7 cellular contexts compared by ENCODE assay signal in the genomic region with DNA sequence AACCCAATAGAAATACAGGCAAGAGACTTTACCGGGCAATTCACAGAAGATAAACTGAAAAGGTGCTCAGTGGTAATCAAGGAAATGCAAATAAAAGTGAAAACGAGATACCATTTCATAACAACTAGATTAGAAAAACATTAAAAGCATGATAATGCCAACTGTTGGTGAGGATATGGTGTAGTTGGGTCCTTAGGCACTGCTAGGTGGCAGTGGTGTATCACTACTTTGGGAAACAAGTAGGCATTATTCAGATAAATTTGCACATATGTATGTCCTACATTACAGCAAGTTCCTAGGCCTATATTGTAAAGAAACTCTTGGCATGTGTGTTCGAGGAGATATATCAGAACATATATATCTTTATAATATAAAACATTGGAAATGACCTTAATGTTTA. TPM values are rescaled to one million over a fixed set of nuclear protein-coding genes. Genes with fewer than 3 reads are reported as not detected.
DNase-seq lines count a peak whose midpoint lies in the region; ATAC-seq and TF ChIP-seq lines count a peak whose summit lies in the region.

No MANE protein-coding gene starts in this region.

- no peaks in the 10 kb centered on the region; the same call in 1 of the 2 replicates for H3K27me3 ChIP-seq in Karpas-422 (ENCODE audit: low read length)

- intact Hi-C loops in head of caudate nucleus (cut with DNase I) = no loop called here
- intact Hi-C loops in posterior vena cava (cut with DNase I) = no loop called here

- no peak overlapping the region for H3K4me3 ChIP-seq in Karpas-422 (ENCODE audit: low read length)

- no peaks in the 10 kb centered on the region; the same call in 1 of the 2 replicates for H3K9me3 ChIP-seq in Karpas-422 (ENCODE audit: low read length)

- no peak overlapping the region for H3K27ac ChIP-seq in Karpas-422 (ENCODE audit: low read length)

- H3K4me3 Mint-ChIP-seq in activated CD4-positive, alpha-beta memory T cell treated with anti-CD3 and anti-CD28 coated beads, Interleukin-2, amount 10 ng/mL, durations not matched to agents 7 days and 5 days = no peak overlapping the region

- H4K20me1 ChIP-seq in Karpas-422 (ENCODE audit: insufficient read depth, low read depth, low read length) = no peaks in the 10 kb centered on the region

- H3K27ac Mint-ChIP-seq in activated CD4-positive, alpha-beta memory T cell treated with anti-CD3 and anti-CD28 coated beads, Interleukin-2, amount 10 ng/mL, durations not matched to agents 7 days and 5 days = no peak overlapping the region

- no peaks in the 10 kb centered on the region for H3K4me1 ChIP-seq in Karpas-422 (ENCODE audit: low read length)

- no peak overlapping the region for H2AFZ ChIP-seq in Karpas-422 (ENCODE audit: low read length)

- no peaks in the 10 kb centered on the region for H3K9me2 ChIP-seq in Karpas-422 (replicated peaks; ENCODE audit: insufficient read depth, low read length)

- no peaks in the 10 kb centered on the region for H3K4me1 Mint-ChIP-seq in activated CD4-positive, alpha-beta memory T cell treated with anti-CD3 and anti-CD28 coated beads, Interleukin-2, amount 10 ng/mL, durations not matched to agents 7 days and 5 days

- peak; percentile 50 for TF ChIP-seq CTCF in GM10248 (IDR thresholded peaks at IDR 0.05; ENCODE audit: control extremely low read depth, extremely low read depth, low read depth, missing control alignments)

- H3K4me2 ChIP-seq in Karpas-422 (ENCODE audit: low read depth, low read length, poor library complexity, severe bottlenecking) = no peak overlapping the region

- peaks cover 14% of the 10 kb centered on the region for H3K9me3 Mint-ChIP-seq in activated CD4-positive, alpha-beta memory T cell treated with anti-CD3 and anti-CD28 coated beads, Interleukin-2, amount 10 ng/mL, durations not matched to agents 7 days and 5 days

- no peaks in the 10 kb centered on the region for H3K79me2 ChIP-seq in Karpas-422 (ENCODE audit: low read length)

- no peaks in the 10 kb centered on the region for H3K36me3 ChIP-seq in Karpas-422 (ENCODE audit: insufficient read depth, low read length)

- H3K36me3 Mint-ChIP-seq in activated CD4-positive, alpha-beta memory T cell treated with anti-CD3 and anti-CD28 coated beads, Interleukin-2, amount 10 ng/mL, durations not matched to agents 7 days and 5 days (ENCODE audit: low read depth) = peaks cover 10% of the 10 kb centered on the region

- CTCF ChIA-PET in GM10248 (lab: Yijun Ruan, JAX) = no interaction called here
- CTCF ChIA-PET in activated CD4-positive, alpha-beta memory T cell treated with anti-CD3 and anti-CD28 coated beads, Interleukin-2, amount 10 ng/mL, durations not matched to agents 7 days and 5 days (lab: Charles Lee) = interaction anchor here (1.1 to 1.4 kb wide), 2 partner anchors 12 to 69 kb away, joined by 3 read pairs; no protein-coding TSS in a partner anchor

- POLR2A ChIA-PET in GM10248 (lab: Yijun Ruan, JAX) = no interaction called here
- POLR2A ChIA-PET in activated CD4-positive, alpha-beta memory T cell treated with anti-CD3 and anti-CD28 coated beads, Interleukin-2, amount 10 ng/mL, durations not matched to agents 7 days and 5 days (lab: Charles Lee) = no interaction called here

- peak; percentile 68 for ATAC-seq in left lobe of liver

- no peak overlapping the region for H3K9ac ChIP-seq in Karpas-422 (ENCODE audit: low read length)

- H3K27me3 Mint-ChIP-seq in activated CD4-positive, alpha-beta memory T cell treated with anti-CD3 and anti-CD28 coated beads, Interleukin-2, amount 10 ng/mL, durations not matched to agents 7 days and 5 days = no peaks in the 10 kb centered on the region

- no peak for DNase-seq in GM10248 (ENCODE audit: extremely low spot score)
- peak; percentile 71 for DNase-seq in Karpas-422
- peak; percentile 15 for DNase-seq in activated CD4-positive, alpha-beta memory T cell treated with anti-CD3 and anti-CD28 coated beads, Interleukin-2, amount 10 ng/mL, durations not matched to agents 7 days and 5 days
- no peak for DNase-seq in left lobe of liver (ENCODE audit: low spot score)
- DNase-seq in NCI-H1417 treated with DMSO at 0.1 percent for 48 hours (lab: John Stamatoyannopoulos, UW) = no peak
- DNase-seq in head of caudate nucleus = no peak
- DNase-seq in posterior vena cava (ENCODE audit: low spot score) = no peak

RNA-seq across cellular contexts. Expression of a gene that starts 31.0 kb away (rescaled TPM):
- total RNA-seq in Karpas-422 (2014; rRNA removed; shearing (Covaris generic); ENCODE audit: low replicate concordance) = 0.30 and 1.8 TPM in 2 replicates
- total RNA-seq in activated CD4-positive, alpha-beta memory T cell treated with anti-CD3 and anti-CD28 coated beads, Interleukin-2, amount 10 ng/mL, durations not matched to agents 7 days and 5 days = 1 to 10 TPM; 3.9 to 4.5 TPM
- 0.55 TPM for total RNA-seq in left lobe of liver
- 1 to 10 TPM; 4.0 to 4.7 TPM for total RNA-seq in posterior vena cava

Comparison
In these comparisons a context has a peak if more than half of its experiments do, and no peak if none do; other contexts are left out.
1. DNase-seq: peak in Karpas-422 (single experiment) and activated CD4-positive, alpha-beta memory T cell treated with anti-CD3 and anti-CD28 coated beads, Interleukin-2, amount 10 ng/mL, durations not matched to agents 7 days and 5 days (single experiment); none in GM10248 (single experiment), left lobe of liver (single experiment), NCI-H1417 treated with DMSO at 0.1 percent for 48 hours (single experiment), head of caudate nucleus (0 of 42) and posterior vena cava (single experiment).